In the genomic region with DNA sequence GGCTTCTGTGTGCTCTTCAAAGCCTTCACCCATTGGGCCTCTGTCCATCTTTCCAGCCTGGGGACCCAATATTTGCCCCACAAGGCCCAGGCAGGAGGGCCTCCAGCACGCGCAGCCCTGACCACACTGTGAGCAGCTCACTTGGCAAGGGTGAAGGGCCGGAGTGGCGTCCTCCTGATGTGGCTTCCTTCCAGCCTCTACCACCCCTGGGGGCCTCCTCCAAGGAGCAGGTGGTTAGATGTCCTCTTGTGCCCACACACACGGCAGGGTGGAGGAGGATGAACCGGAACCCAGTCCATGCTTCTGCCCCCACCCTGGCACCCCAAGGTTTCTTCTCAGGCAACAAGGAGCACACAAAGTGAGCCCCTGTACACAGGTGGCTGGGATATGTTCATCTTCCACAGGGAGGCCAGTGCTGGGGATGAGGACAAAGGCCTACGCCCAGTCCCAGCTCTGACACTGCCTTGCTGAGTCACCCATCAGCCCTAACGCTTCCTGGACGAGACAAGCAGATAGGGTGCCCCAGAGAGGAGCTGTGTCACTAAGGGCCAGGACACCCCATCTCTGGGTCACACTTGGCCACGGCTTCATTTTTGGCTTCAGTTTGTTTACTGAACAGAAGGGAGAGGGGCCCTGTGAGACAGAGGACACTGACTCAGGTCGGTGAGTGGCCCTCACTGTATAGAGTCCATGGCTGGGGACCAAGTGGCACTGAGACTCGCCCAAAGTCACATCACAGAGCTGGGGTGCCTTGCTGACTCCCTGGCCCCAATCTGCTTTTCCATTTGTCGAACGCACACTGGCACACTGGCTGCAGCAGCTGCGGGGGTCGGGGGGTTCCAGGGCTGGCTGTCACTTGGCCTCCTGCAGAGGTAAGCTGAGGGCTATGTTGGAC, we compare ENCODE assay signal across 1 cellular context.
TF ChIP-seq lines count a peak whose summit lies in the region.

No MANE protein-coding gene starts in this region.

TF ChIP-seq in K562, 482 proteins besides CTCF, POLR2A, EP300 and RAD21 (continued from another document and continues in another):
- TF ChIP-seq, protein P1, sequence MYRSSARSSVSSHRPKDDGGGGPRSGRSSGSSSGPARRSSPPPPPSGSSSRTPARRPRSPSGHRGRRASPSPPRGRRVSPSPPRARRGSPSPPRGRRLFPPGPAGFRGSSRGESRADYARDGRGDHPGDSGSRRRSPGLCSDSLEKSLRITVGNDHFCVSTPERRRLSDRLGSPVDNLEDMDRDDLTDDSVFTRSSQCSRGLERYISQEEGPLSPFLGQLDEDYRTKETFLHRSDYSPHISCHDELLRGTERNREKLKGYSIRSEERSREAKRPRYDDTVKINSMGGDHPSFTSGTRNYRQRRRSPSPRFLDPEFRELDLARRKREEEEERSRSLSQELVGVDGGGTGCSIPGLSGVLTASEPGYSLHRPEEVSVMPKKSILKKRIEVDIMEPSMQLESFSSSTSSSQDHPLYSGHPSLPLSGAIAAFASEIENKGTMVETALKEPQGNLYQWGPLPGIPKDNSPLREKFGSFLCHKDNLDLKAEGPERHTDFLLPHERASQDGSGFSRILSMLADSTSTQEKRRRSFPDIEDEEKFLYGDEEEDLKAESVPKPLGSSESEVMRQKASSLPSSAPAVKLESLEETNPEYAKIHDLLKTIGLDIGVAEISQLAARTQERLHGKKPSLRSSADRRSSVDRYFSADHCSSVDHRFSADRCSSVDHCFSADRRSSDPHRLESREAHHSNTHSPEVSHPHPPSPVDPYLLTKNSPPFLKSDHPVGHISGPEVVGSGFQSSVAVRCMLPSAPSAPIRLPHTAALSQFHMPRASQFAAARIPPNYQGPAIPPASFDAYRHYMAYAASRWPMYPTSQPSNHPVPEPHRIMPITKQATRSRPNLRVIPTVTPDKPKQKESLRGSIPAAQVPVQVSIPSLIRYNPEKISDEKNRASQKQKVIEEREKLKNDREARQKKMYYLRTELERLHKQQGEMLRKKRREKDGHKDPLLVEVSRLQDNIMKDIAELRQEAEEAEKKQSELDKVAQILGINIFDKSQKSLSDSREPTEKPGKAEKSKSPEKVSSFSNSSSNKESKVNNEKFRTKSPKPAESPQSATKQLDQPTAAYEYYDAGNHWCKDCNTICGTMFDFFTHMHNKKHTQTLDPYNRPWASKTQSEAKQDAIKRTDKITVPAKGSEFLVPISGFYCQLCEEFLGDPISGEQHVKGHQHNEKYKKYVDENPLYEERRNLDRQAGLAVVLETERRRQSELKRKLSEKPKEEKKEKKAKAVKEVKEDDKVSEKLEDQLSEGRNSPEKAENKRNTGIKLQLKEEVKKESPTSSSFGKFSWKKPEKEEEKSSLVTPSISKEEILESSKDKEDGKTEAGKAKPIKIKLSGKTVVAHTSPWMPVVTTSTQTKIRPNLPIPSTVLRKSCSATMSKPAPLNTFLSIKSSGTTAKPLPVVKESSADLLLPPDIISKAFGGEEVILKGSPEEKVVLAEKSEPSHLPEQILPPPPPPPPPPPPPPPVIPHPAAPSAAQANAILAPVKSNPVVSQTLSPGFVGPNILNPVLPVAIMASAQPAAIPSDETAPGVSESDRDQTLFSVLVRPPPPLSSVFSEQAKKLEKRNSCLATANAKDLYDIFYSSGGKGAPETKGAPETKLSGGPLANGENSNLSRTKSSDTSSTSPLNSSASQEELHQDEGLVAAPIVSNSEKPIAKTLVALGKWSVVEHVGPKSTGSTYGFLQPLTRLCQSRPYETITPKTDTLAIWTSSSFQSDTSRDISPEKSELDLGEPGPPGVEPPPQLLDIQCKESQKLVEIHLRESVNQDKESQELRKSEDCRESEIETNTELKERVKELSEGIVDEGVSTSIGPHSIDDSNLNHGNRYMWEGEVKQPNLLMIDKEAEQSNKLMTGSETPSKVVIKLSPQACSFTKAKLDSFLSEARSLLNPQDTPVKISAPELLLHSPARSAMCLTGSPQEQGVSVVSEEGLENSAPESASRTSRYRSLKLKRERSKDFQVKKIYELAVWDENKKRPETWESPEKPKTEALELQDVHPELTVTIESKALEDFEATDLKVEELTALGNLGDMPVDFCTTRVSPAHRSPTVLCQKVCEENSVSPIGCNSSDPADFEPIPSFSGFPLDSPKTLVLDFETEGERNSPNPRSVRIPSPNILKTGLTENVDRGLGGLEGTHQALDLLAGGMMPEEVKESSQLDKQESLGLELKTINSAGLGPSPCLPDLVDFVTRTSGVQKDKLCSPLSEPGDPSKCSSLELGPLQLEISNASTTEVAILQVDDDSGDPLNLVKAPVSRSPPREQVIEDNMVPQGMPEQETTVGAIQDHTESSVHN (IDR thresholded peaks at IDR 0.05; ENCODE audit: borderline replicate concordance in 1 of 2, low read depth in 1 of 2) = no peak
- TF ChIP-seq CTBP1 (IDR thresholded peaks at IDR 0.05; ENCODE audit: borderline replicate concordance) (peak; percentile 91), ZFP30 (CRISPR knock-in tag; IDR thresholded peaks at IDR 0.05; ENCODE audit: borderline replicate concordance) (no peak), SUPT5H (IDR thresholded peaks at IDR 0.05) (peak; percentile 66), ZNF184 (CRISPR knock-in tag; IDR thresholded peaks at IDR 0.05) (no peak), SREBF1 (IDR thresholded peaks at IDR 0.05; ENCODE audit: borderline replicate concordance, low read depth, low read length) (no peak), MAFK (IDR thresholded peaks at IDR 0.05; ENCODE audit: low read length) (peak; percentile 87), PTTG1 (tag; IDR thresholded peaks at IDR 0.05; ENCODE audit: low read depth) (no peak), ZFPM2 (CRISPR knock-in tag; IDR thresholded peaks at IDR 0.05) (no peak), JUN (IDR thresholded peaks at IDR 0.05; ENCODE audit: borderline replicate concordance, low read depth, low read length) (peak; percentile 66), JUN (CRISPR knock-in tag; IDR thresholded peaks at IDR 0.05; ENCODE audit: borderline replicate concordance) (no peak), PCBP1 (IDR thresholded peaks at IDR 0.05; ENCODE audit: low read depth, low read length, poor library complexity, severe bottlenecking) (no peak), SREBF2 (CRISPR knock-in tag; IDR thresholded peaks at IDR 0.05) (no peak), ZNF507 (tag; conservative IDR thresholded peaks at IDR 0.05) (no peak)
- TF ChIP-seq, protein P2, sequence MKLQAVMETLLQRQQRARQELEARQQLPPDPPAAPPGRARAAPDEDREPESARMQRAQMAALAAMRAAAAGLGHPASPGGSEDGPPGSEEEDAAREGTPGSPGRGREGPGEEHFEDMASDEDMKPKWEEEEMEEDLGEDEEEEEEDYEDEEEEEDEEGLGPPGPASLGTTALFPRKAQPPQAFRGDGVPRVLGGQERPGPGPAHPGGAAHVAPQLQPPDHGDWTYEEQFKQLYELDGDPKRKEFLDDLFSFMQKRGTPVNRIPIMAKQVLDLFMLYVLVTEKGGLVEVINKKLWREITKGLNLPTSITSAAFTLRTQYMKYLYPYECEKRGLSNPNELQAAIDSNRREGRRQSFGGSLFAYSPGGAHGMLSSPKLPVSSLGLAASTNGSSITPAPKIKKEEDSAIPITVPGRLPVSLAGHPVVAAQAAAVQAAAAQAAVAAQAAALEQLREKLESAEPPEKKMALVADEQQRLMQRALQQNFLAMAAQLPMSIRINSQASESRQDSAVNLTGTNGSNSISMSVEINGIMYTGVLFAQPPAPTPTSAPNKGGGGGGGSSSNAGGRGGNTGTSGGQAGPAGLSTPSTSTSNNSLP (IDR thresholded peaks at IDR 0.05; ENCODE audit: borderline replicate concordance, low read depth, low read length) = no peak
- TF ChIP-seq, protein P3, sequence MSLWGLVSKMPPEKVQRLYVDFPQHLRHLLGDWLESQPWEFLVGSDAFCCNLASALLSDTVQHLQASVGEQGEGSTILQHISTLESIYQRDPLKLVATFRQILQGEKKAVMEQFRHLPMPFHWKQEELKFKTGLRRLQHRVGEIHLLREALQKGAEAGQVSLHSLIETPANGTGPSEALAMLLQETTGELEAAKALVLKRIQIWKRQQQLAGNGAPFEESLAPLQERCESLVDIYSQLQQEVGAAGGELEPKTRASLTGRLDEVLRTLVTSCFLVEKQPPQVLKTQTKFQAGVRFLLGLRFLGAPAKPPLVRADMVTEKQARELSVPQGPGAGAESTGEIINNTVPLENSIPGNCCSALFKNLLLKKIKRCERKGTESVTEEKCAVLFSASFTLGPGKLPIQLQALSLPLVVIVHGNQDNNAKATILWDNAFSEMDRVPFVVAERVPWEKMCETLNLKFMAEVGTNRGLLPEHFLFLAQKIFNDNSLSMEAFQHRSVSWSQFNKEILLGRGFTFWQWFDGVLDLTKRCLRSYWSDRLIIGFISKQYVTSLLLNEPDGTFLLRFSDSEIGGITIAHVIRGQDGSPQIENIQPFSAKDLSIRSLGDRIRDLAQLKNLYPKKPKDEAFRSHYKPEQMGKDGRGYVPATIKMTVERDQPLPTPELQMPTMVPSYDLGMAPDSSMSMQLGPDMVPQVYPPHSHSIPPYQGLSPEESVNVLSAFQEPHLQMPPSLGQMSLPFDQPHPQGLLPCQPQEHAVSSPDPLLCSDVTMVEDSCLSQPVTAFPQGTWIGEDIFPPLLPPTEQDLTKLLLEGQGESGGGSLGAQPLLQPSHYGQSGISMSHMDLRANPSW (CRISPR knock-in tag; IDR thresholded peaks at IDR 0.05) = no peak
- TF ChIP-seq, protein P4, sequence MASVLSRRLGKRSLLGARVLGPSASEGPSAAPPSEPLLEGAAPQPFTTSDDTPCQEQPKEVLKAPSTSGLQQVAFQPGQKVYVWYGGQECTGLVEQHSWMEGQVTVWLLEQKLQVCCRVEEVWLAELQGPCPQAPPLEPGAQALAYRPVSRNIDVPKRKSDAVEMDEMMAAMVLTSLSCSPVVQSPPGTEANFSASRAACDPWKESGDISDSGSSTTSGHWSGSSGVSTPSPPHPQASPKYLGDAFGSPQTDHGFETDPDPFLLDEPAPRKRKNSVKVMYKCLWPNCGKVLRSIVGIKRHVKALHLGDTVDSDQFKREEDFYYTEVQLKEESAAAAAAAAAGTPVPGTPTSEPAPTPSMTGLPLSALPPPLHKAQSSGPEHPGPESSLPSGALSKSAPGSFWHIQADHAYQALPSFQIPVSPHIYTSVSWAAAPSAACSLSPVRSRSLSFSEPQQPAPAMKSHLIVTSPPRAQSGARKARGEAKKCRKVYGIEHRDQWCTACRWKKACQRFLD (CRISPR knock-in tag; IDR thresholded peaks at IDR 0.05) = no peak
- TF ChIP-seq, protein P5, sequence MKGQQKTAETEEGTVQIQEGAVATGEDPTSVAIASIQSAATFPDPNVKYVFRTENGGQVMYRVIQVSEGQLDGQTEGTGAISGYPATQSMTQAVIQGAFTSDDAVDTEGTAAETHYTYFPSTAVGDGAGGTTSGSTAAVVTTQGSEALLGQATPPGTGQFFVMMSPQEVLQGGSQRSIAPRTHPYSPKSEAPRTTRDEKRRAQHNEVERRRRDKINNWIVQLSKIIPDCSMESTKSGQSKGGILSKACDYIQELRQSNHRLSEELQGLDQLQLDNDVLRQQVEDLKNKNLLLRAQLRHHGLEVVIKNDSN (CRISPR knock-in tag; IDR thresholded peaks at IDR 0.05) = no peak
- TF ChIP-seq, protein P6, sequence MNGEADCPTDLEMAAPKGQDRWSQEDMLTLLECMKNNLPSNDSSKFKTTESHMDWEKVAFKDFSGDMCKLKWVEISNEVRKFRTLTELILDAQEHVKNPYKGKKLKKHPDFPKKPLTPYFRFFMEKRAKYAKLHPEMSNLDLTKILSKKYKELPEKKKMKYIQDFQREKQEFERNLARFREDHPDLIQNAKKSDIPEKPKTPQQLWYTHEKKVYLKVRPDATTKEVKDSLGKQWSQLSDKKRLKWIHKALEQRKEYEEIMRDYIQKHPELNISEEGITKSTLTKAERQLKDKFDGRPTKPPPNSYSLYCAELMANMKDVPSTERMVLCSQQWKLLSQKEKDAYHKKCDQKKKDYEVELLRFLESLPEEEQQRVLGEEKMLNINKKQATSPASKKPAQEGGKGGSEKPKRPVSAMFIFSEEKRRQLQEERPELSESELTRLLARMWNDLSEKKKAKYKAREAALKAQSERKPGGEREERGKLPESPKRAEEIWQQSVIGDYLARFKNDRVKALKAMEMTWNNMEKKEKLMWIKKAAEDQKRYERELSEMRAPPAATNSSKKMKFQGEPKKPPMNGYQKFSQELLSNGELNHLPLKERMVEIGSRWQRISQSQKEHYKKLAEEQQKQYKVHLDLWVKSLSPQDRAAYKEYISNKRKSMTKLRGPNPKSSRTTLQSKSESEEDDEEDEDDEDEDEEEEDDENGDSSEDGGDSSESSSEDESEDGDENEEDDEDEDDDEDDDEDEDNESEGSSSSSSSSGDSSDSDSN (IDR thresholded peaks at IDR 0.05; ENCODE audit: borderline replicate concordance in 1 of 2, low read depth in 2 of 2, low read length in 2 of 2) = peak in 1 of 2 experiments; percentile 72; a peak in 1 of 4 replicates
- TF ChIP-seq, protein P7, sequence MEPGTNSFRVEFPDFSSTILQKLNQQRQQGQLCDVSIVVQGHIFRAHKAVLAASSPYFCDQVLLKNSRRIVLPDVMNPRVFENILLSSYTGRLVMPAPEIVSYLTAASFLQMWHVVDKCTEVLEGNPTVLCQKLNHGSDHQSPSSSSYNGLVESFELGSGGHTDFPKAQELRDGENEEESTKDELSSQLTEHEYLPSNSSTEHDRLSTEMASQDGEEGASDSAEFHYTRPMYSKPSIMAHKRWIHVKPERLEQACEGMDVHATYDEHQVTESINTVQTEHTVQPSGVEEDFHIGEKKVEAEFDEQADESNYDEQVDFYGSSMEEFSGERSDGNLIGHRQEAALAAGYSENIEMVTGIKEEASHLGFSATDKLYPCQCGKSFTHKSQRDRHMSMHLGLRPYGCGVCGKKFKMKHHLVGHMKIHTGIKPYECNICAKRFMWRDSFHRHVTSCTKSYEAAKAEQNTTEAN (CRISPR knock-in tag; IDR thresholded peaks at IDR 0.05) = no peak
